In genomic region chr12:55932546-55932919, GRCh38 we compare ENCODE assay signal across 8 cellular contexts. TPM values are rescaled to one million over a fixed set of nuclear protein-coding genes. Genes with fewer than 3 reads are reported as not detected.
DNase-seq lines count a peak whose midpoint lies in the region; ATAC-seq and TF ChIP-seq lines count a peak whose summit lies in the region.

No MANE protein-coding gene starts in this region.

- H3K9me3 ChIP-seq in AG04450 (ENCODE audit: control insufficient read depth, insufficient read depth, low read length), result no peaks in the 10 kb centered on the region
- no peaks in the 10 kb centered on the region for H3K9me3 ChIP-seq in effector memory CD4-positive, alpha-beta T cell (ENCODE audit: control insufficient read depth, low read length)

- H3K27ac ChIP-seq in AG04450 (ENCODE audit: low read depth, low read length), result peak overlapping the region; percentile 47
- peak overlapping the region; percentile 59 for H3K27ac ChIP-seq in HL-60 (replicated peaks)
- peak overlapping the region; percentile 90 for H3K27ac ChIP-seq in effector memory CD4-positive, alpha-beta T cell (ENCODE audit: insufficient read depth, low read length, poor library complexity, severe bottlenecking)

- H3K4me3 Mint-ChIP-seq in activated CD4-positive, alpha-beta T cell treated with anti-CD3 and anti-CD28 coated beads for 36 hours, result peak overlapping the region; percentile 100
- peak overlapping the region; percentile 99 for H3K4me3 Mint-ChIP-seq in natural killer cell

- intact Hi-C loops in activated CD4-positive, alpha-beta T cell treated with anti-CD3 and anti-CD28 coated beads for 36 hours (cut with DNase I, micrococcal nuclease), result loop anchor here in 1 of 2 experiments (1.0 to 10.0 kb wide), 2 partner anchors 8 to 1152 kb away; partner anchors contain the start of gene NAB2
- intact Hi-C loops in natural killer cell (cut with micrococcal nuclease), result loop anchor here (5.0 kb wide), 1 partner anchor 205 kb away; the partner anchor contains the start of gene CD63

- CTCF ChIA-PET in AG04450 (lab: Charles Lee), result interaction anchor here (0.5 to 2.2 kb wide), 5 partner anchors 23 to 250 kb away, joined by 3 to 16 read pairs (median 4); no protein-coding TSS in a partner anchor
- CTCF ChIA-PET in activated CD4-positive, alpha-beta T cell treated with anti-CD3 and anti-CD28 coated beads for 36 hours (lab: Charles Lee), result interaction anchor here (1.2 to 5.3 kb wide), 4 partner anchors 10 to 203 kb away, joined by 4 to 43 read pairs (median 6); partner anchors contain the start of gene CD63

- no peaks in the 10 kb centered on the region for H3K27me3 Mint-ChIP-seq in activated CD4-positive, alpha-beta T cell treated with anti-CD3 and anti-CD28 coated beads for 36 hours
- H3K27me3 Mint-ChIP-seq in natural killer cell (ENCODE audit: low read depth in 2 of 2), result no peaks in the 10 kb centered on the region

- peaks cover 15% of the 10 kb centered on the region for H3K36me3 ChIP-seq in effector memory CD4-positive, alpha-beta T cell (ENCODE audit: control insufficient read depth, insufficient read depth, low read length)

- no peaks in the 10 kb centered on the region for H3K9me3 Mint-ChIP-seq in activated CD4-positive, alpha-beta T cell treated with anti-CD3 and anti-CD28 coated beads for 36 hours (ENCODE audit: low read depth)
- H3K9me3 Mint-ChIP-seq in natural killer cell, result no peaks in the 10 kb centered on the region

- no peak for ATAC-seq in activated CD4-positive, alpha-beta T cell treated with anti-CD3 and anti-CD28 coated beads for 36 hours
- ATAC-seq in natural killer cell, result peak; percentile 28 to 65 (median 44)
- no peak for ATAC-seq in HG03342 (IDR thresholded peaks at IDR 0.05; ENCODE audit: unreplicated experiment)

- POLR2A ChIA-PET in AG04450 (lab: Yijun Ruan, JAX), result interaction anchor here (1.0 kb wide), 1 partner anchor 63 kb away, joined by 4 read pairs; no protein-coding TSS in a partner anchor
- POLR2A ChIA-PET in activated CD4-positive, alpha-beta T cell treated with anti-CD3 and anti-CD28 coated beads for 36 hours (lab: Charles Lee), result interaction anchor here (0.6 to 1.5 kb wide), 3 partner anchors 41 to 383 kb away, joined by 3 to 6 read pairs (median 3); partner anchors contain the start of gene RAB5B

- H3K27ac Mint-ChIP-seq in activated CD4-positive, alpha-beta T cell treated with anti-CD3 and anti-CD28 coated beads for 36 hours, result peak overlapping the region; percentile 99
- peak overlapping the region; percentile 97 to 98 for H3K27ac Mint-ChIP-seq in natural killer cell

- H3K4me3 ChIP-seq in AG04450 (ENCODE audit: low read depth, low read length) (peak overlapping the region; percentile 89), HL-60 (replicated peaks; ENCODE audit: insufficient read depth, low read length) (peak overlapping the region; percentile 61)
- peak overlapping the region; percentile 82 for H3K4me3 ChIP-seq in effector memory CD4-positive, alpha-beta T cell (ENCODE audit: insufficient read depth, low read depth, low read length, poor library complexity, severe bottlenecking)

- peaks cover 44% of the 10 kb centered on the region for H3K4me1 ChIP-seq in effector memory CD4-positive, alpha-beta T cell (ENCODE audit: control insufficient read depth, insufficient read depth, low read length, poor library complexity, severe bottlenecking)

- H3K4me1 Mint-ChIP-seq in activated CD4-positive, alpha-beta T cell treated with anti-CD3 and anti-CD28 coated beads for 36 hours, result peaks cover 65% of the 10 kb centered on the region
- peaks cover 42 to 50% of the 10 kb centered on the region in 2 donors for H3K4me1 Mint-ChIP-seq in natural killer cell

- TF ChIP-seq CTCF in AG04450 (IDR thresholded peaks at IDR 0.05; ENCODE audit: low read depth, low read length), result no peak
- TF ChIP-seq CTCF in HL-60 (IDR thresholded peaks at IDR 0.05; ENCODE audit: insufficient read depth, low read length), result no peak
- no peak for TF ChIP-seq CTCF in natural killer cell (IDR thresholded peaks at IDR 0.05)

- H3K36me3 Mint-ChIP-seq in activated CD4-positive, alpha-beta T cell treated with anti-CD3 and anti-CD28 coated beads for 36 hours (ENCODE audit: low read depth), result peaks cover 59% of the 10 kb centered on the region
- no peaks in the 10 kb centered on the region for H3K36me3 Mint-ChIP-seq in natural killer cell

- H3K27me3 ChIP-seq in AG04450 (ENCODE audit: control insufficient read depth, insufficient read depth, low read length) (no peaks in the 10 kb centered on the region), HL-60 (ENCODE audit: insufficient read depth, poor library complexity, severe bottlenecking) (no peaks in the 10 kb centered on the region)
- no peaks in the 10 kb centered on the region for H3K27me3 ChIP-seq in effector memory CD4-positive, alpha-beta T cell (replicated peaks; ENCODE audit: control insufficient read depth, insufficient read depth, low read length, poor library complexity, severe bottlenecking)

- no peak for DNase-seq in AG04450 (ENCODE audit: low read depth, low spot score)
- peak; percentile 74 to 77 for DNase-seq in HL-60 (ENCODE audit: low read depth in 1 of 2, low spot score in 1 of 2)
- DNase-seq in activated CD4-positive, alpha-beta T cell treated with anti-CD3 and anti-CD28 coated beads for 36 hours, result peak; percentile 62
- peak in 1 of 3 donors; percentile 29 for DNase-seq in effector memory CD4-positive, alpha-beta T cell
- no peak for DNase-seq in natural killer cell
- DNase-seq in A172 (ENCODE audit: low spot score), result no peak
- DNase-seq in kidney glomerular epithelial cell (lab: John Stamatoyannopoulos, UW), result no peak

RNA-seq across cellular contexts. Expression of gene DGKA, which starts 1.6 kb away (rescaled TPM):
- 53.6 and 59.7 TPM in 2 replicates for polyA plus RNA-seq in AG04450 (2011; rRNA removed)
- 72.4 and 72.8 TPM in 2 replicates for polyA minus RNA-seq in AG04450 (2011; rRNA and poly(A)+ RNA removed)
- 100 to 1,000 TPM; 341 to 385 TPM for total RNA-seq in activated CD4-positive, alpha-beta T cell treated with anti-CD3 and anti-CD28 coated beads for 36 hours
- 100 to 1,000 TPM; 137 to 145 (median 142) TPM for total RNA-seq in natural killer cell
- 33.4 and 42.9 TPM in 2 replicates for total RNA-seq in A172 (2014; rRNA removed; shearing (Covaris generic))

RNA-seq across cellular contexts. Expression of gene PYM1, which starts 4.8 kb away (rescaled TPM):
- polyA plus RNA-seq in AG04450 (2011; rRNA removed), result 34.9 and 35.3 TPM in 2 replicates
- polyA minus RNA-seq in AG04450 (2011; rRNA and poly(A)+ RNA removed), result 20.5 and 21.7 TPM in 2 replicates
- 10 to 100 TPM; 24.6 to 30.2 TPM for total RNA-seq in activated CD4-positive, alpha-beta T cell treated with anti-CD3 and anti-CD28 coated beads for 36 hours
- total RNA-seq in natural killer cell, result 10 to 100 TPM; 18.5 to 21.2 (median 19.1) TPM
- total RNA-seq in A172 (2014; rRNA removed; shearing (Covaris generic)), result 37.0 and 52.5 TPM in 2 replicates

RNA-seq across cellular contexts. Expression of gene PMEL, which starts 33.3 kb away (rescaled TPM):
- polyA plus RNA-seq in AG04450 (2011; rRNA removed), result 1.6 and 2.2 TPM in 2 replicates
- polyA minus RNA-seq in AG04450 (2011; rRNA and poly(A)+ RNA removed), result 0.69 and 1.0 TPM in 2 replicates
- total RNA-seq in activated CD4-positive, alpha-beta T cell treated with anti-CD3 and anti-CD28 coated beads for 36 hours, result 1 to 10 TPM in 1 of 2 experiments, under 1 TPM in 1; 0.86 to 1.2 TPM
- total RNA-seq in natural killer cell, result under 1 TPM in 1 of 3 donors, not detected in 2; 0.35 TPM
- total RNA-seq in A172 (2014; rRNA removed; shearing (Covaris generic)), result 1.1 and 2.0 TPM in 2 replicates

RNA-seq across cellular contexts. Expression of gene CDK2, which starts 34.1 kb away (rescaled TPM):
- 30.6 and 38.8 TPM in 2 replicates for polyA plus RNA-seq in AG04450 (2011; rRNA removed)
- 38.1 and 43.6 TPM in 2 replicates for polyA minus RNA-seq in AG04450 (2011; rRNA and poly(A)+ RNA removed)
- 100 to 1,000 TPM; 104 to 149 TPM for total RNA-seq in activated CD4-positive, alpha-beta T cell treated with anti-CD3 and anti-CD28 coated beads for 36 hours
- total RNA-seq in natural killer cell, result 10 to 100 TPM; 19.5 to 27.3 (median 27.3) TPM
- total RNA-seq in A172 (2014; rRNA removed; shearing (Covaris generic)), result 91.6 and 100 TPM in 2 replicates

RNA-seq across cellular contexts. Expression of gene RAB5B, which starts 41.3 kb away (rescaled TPM):
- 136 and 157 TPM in 2 replicates for polyA plus RNA-seq in AG04450 (2011; rRNA removed)
- 125 and 130 TPM in 2 replicates for polyA minus RNA-seq in AG04450 (2011; rRNA and poly(A)+ RNA removed)
- total RNA-seq in activated CD4-positive, alpha-beta T cell treated with anti-CD3 and anti-CD28 coated beads for 36 hours, result 10 to 100 TPM; 33.2 to 35.1 TPM
- total RNA-seq in natural killer cell, result 10 to 100 TPM; 69.4 to 80.0 (median 78.2) TPM
- total RNA-seq in A172 (2014; rRNA removed; shearing (Covaris generic)), result 47.8 and 50.1 TPM in 2 replicates

Comparison
In these comparisons a context has a peak if more than half of its experiments do, and no peak if none do; other contexts are left out.
1. DNase-seq: peak in HL-60 (2 of 2) and activated CD4-positive, alpha-beta T cell treated with anti-CD3 and anti-CD28 coated beads for 36 hours (single experiment); none in AG04450 (single experiment), natural killer cell (single experiment), A172 (single experiment) and kidney glomerular epithelial cell (single experiment).
2. ATAC-seq: peak in natural killer cell (3 of 3); none in activated CD4-positive, alpha-beta T cell treated with anti-CD3 and anti-CD28 coated beads for 36 hours (single experiment) and HG03342 (single experiment).
3. Peak in every context shown above with its lines, with median percentiles within 50 percentile points of each other: H3K27ac ChIP-seq and H3K4me3 ChIP-seq.